1 cellular context compared by ENCODE assay signal in genomic region chr19:55606471-55606787, GRCh38.
TF ChIP-seq lines count a peak whose summit lies in the region.

No MANE protein-coding gene starts in this region.

TF ChIP-seq in HEK293, 187 proteins besides CTCF, POLR2A, EP300 and RAD21 (continued from another document):
- TF ChIP-seq ZNF692 (tag by site-specific recombination; IDR thresholded peaks at IDR 0.05) (0 out of 2 replicates have a peak, but pooled peaks have one; percentile 11), ZBTB20 (tag by site-specific recombination; IDR thresholded peaks at IDR 0.05) (0 out of 2 replicates have a peak, but pooled peaks have one; percentile 5), ZNF10 (tag by site-specific recombination; IDR thresholded peaks at IDR 0.05) (no peak), ZNF544 (tag by site-specific recombination; IDR thresholded peaks at IDR 0.05) (no peak), ZNF366 (tag by site-specific recombination; conservative IDR thresholded peaks at IDR 0.05) (0 out of 2 replicates have a peak, but pooled peaks have one; percentile 8), HIC1 (tag by site-specific recombination; IDR thresholded peaks at IDR 0.05) (0 out of 2 replicates have a peak, but pooled peaks have one; percentile 1), ZNF677 (tag by site-specific recombination; IDR thresholded peaks at IDR 0.05) (no peak), ZNF341 (tag by site-specific recombination; IDR thresholded peaks at IDR 0.05; ENCODE audit: low read depth) (no peak)
